Comparison of ENCODE assay signal across 9 cellular contexts in the genomic region with DNA sequence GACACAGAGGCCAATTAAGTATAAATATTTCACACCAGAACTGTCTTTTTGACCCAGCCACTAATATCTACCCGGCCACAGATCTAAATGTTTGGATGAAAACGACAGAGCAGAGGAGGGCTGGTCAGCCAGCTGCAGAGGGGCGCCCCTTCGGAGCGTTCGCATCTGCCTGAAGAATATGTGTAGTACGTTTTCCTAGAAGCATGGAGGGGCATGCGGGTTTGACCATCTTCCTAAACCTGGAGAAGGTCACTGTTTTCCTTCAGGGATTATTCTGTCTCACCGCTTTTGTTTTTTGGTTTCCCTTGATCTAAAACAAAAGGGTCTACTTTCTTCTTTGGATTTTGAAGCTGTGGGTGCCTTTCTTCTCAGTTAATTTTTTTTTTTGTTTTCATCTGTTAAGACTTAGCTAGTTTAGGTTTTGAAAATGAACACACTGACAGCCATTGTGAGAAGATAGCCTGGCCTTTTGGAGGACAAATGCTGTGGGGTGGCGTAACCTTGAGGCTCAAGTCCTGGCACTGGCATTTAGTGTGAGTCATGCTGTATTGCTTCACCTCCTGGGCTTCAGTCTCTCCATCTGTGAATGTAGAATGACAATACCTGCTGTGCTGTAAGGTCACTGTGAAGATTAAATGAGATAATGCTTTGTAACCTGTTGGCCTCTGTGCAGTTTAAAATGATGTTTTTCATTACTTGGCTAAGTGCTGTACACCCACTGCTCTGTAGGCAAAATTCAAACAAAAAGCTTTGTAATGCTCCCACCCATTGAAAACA.
A peak's percentile ranks its signal among the peaks of the same experiment; 100 is the strongest.
DNase-seq lines count a peak whose midpoint lies in the region; ATAC-seq, FAIRE-seq and TF ChIP-seq lines count a peak whose summit lies in the region.
"Had no signal": no experiment of that assay in that cellular context is flagged by ENCODE, and none has a peak within 500 bp of the region (broad histone marks: within the 10 kb centered on the region; RNA-seq: fewer than 3 reads in every experiment).

No MANE protein-coding gene starts in this region.

- ATAC-seq in thoracic aorta (ENCODE audit: insufficient number of reproducible peaks, low FRiP score, low read depth), result peak; percentile 92
- ATAC-seq in HG03460 (IDR thresholded peaks at IDR 0.05; ENCODE audit: unreplicated experiment), result no peak
- ATAC-seq in GM18519 (IDR thresholded peaks at IDR 0.05; ENCODE audit: low FRiP score, unreplicated experiment), result no peak

- DNase-seq in HTR-8/SVneo (ENCODE audit: insufficient read length, low spot score) (peak; percentile 67), astrocyte of the hippocampus (ENCODE audit: low read depth, low spot score) (peak; percentile 62), iPS-NIHi11 (ENCODE audit: low spot score) (peak; percentile 63), thoracic aorta (ENCODE audit: low spot score) (peak; percentile 20), inferior parietal cortex (ENCODE audit: extremely low spot score) (no peak)
- DNase-seq in activated T-cell treated with anti-CD3 and anti-CD28 coated beads, Interleukin-2, amount 50 U/mL, for 1 hour, result no peak
- DNase-seq: activated T-cell treated with anti-CD3 and anti-CD28 coated beads, Interleukin-2, amount 50 U/mL, for 72 hours had no signal

- no peaks in the 10 kb centered on the region for H3K27me3 ChIP-seq in thoracic aorta (replicated peaks; ENCODE audit: insufficient read depth)

- no peak overlapping the region for H3K4me3 ChIP-seq in thoracic aorta

- no peaks in the 10 kb centered on the region for H3K36me3 ChIP-seq in thoracic aorta

- peaks cover 11 to 18% of the 10 kb centered on the region in 2 donors for H3K4me1 ChIP-seq in thoracic aorta (ENCODE audit: control insufficient read depth in 1 of 2, low read depth in 2 of 2)

- no peaks in the 10 kb centered on the region for H3K9me3 ChIP-seq in thoracic aorta

- peak overlapping the region in 1 of 2 donors; percentile 24 for H3K27ac ChIP-seq in thoracic aorta

- TF ChIP-seq CTCF in thoracic aorta (IDR thresholded peaks at IDR 0.05), result no peak

- peak; percentile 67 for FAIRE-seq in HTR-8/SVneo (lab: Jason Lieb, UNC)

Comparison
In these comparisons a context has a peak if more than half of its experiments do, and no peak if none do; other contexts are left out.
1. DNase-seq: peak in HTR-8/SVneo (single experiment), astrocyte of the hippocampus (single experiment), iPS-NIHi11 (single experiment) and thoracic aorta (single experiment); none in inferior parietal cortex (single experiment) and activated T-cell treated with anti-CD3 and anti-CD28 coated beads, Interleukin-2, amount 50 U/mL, for 1 hour (single experiment).